ENCODE assay signal across 20 cellular contexts in the genomic region with DNA sequence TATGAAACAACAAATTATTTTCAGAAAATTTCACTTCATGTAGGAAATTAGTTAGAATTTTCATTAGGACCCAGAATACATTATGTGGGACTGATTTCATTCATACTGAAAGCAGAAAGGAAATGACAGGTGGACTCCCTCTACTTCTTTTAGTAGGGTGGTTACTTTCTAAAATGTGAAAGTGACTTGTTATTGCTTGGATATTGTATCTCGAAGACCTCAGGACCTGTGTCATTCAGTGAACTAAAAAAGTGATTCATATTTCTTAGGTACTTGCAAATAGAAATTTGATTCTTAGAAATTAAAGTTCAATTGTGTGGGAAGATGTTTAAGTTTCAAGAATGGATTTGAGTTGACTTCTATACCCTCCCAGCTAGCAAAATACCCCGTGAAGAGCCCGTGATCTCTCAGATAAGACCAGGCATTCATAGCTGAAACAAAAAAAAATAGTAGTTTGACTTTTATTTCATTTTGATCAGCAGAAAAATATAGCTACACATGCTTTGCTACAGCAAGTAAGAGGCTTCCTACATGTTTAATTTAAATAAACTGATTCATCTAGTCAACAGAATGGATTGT.
DNase-seq lines count a peak whose midpoint lies in the region; ATAC-seq lines count a peak whose summit lies in the region.
"Had no signal": no experiment of that assay in that cellular context is flagged by ENCODE, and none has a peak within 500 bp of the region (broad histone marks: within the 10 kb centered on the region; RNA-seq: fewer than 3 reads in every experiment).

No MANE protein-coding gene starts in this region.

- H3K9me3 Mint-ChIP-seq in T-helper 2 cell treated with Interferon-gamma antibody and Interleukin-4, amounts not matched to agents 5 μg/mL and 100 μg/mL, for 36 hours = peaks cover 6% of the 10 kb centered on the region
- H3K9me3 Mint-ChIP-seq in activated naive CD8-positive, alpha-beta T cell (ENCODE audit: low read depth) = no peaks in the 10 kb centered on the region
- no peaks in the 10 kb centered on the region for H3K9me3 Mint-ChIP-seq in stimulated activated effector memory CD8-positive, alpha-beta T cell treated with anti-CD3 and anti-CD28 coated beads, Interleukin-12 subunit alpha, Interleukin-12 subunit beta, amount 100 ng/mL, for 72 hours
- H3K9me3 Mint-ChIP-seq: activated CD4-positive, alpha-beta T cell treated with anti-CD3 and anti-CD28 coated beads, Interleukin-2, amount 10 ng/mL, durations not matched to agents 24 days and 14 days; natural killer cell had no signal

- peak; percentile 95 for ATAC-seq in stimulated activated effector memory CD8-positive, alpha-beta T cell treated with anti-CD3 and anti-CD28 coated beads, Interleukin-12 subunit alpha, Interleukin-12 subunit beta, amount 100 ng/mL, for 72 hours
- ATAC-seq in HG03432 (IDR thresholded peaks at IDR 0.05; ENCODE audit: unreplicated experiment) = no peak
- no peak for ATAC-seq in HG03025 (IDR thresholded peaks at IDR 0.05; ENCODE audit: low FRiP score, unreplicated experiment)
- ATAC-seq: lower lobe of right lung, natural killer cell had no signal

- H3K27me3 Mint-ChIP-seq in T-helper 2 cell treated with Interferon-gamma antibody and Interleukin-4, amounts not matched to agents 5 μg/mL and 100 μg/mL, for 36 hours (ENCODE audit: low read depth) = no peaks in the 10 kb centered on the region
- no peaks in the 10 kb centered on the region for H3K27me3 Mint-ChIP-seq in activated naive CD8-positive, alpha-beta T cell
- H3K27me3 Mint-ChIP-seq: activated CD4-positive, alpha-beta T cell treated with anti-CD3 and anti-CD28 coated beads, Interleukin-2, amount 10 ng/mL, durations not matched to agents 24 days and 14 days had no signal

- H3K4me3 Mint-ChIP-seq in T-helper 2 cell treated with Interferon-gamma antibody and Interleukin-4, amounts not matched to agents 5 μg/mL and 100 μg/mL, for 36 hours = peak overlapping the region; percentile 79
- H3K4me3 Mint-ChIP-seq in activated naive CD8-positive, alpha-beta T cell = peak overlapping the region; percentile 34
- H3K4me3 Mint-ChIP-seq in stimulated activated effector memory CD8-positive, alpha-beta T cell treated with anti-CD3 and anti-CD28 coated beads, Interleukin-12 subunit alpha, Interleukin-12 subunit beta, amount 100 ng/mL, for 72 hours = no peak overlapping the region
- H3K4me3 Mint-ChIP-seq: activated CD4-positive, alpha-beta T cell treated with anti-CD3 and anti-CD28 coated beads, Interleukin-2, amount 10 ng/mL, durations not matched to agents 24 days and 14 days; natural killer cell had no signal

- no peaks in the 10 kb centered on the region for H3K36me3 Mint-ChIP-seq in T-helper 2 cell treated with Interferon-gamma antibody and Interleukin-4, amounts not matched to agents 5 μg/mL and 100 μg/mL, for 36 hours (ENCODE audit: low read depth)
- H3K36me3 Mint-ChIP-seq in activated naive CD8-positive, alpha-beta T cell = peaks cover 4% of the 10 kb centered on the region
- H3K36me3 Mint-ChIP-seq in stimulated activated effector memory CD8-positive, alpha-beta T cell treated with anti-CD3 and anti-CD28 coated beads, Interleukin-12 subunit alpha, Interleukin-12 subunit beta, amount 100 ng/mL, for 72 hours = no peaks in the 10 kb centered on the region
- H3K36me3 Mint-ChIP-seq: natural killer cell had no signal

- H3K27ac Mint-ChIP-seq in T-helper 2 cell treated with Interferon-gamma antibody and Interleukin-4, amounts not matched to agents 5 μg/mL and 100 μg/mL, for 36 hours = peak overlapping the region; percentile 89
- H3K27ac Mint-ChIP-seq in activated naive CD8-positive, alpha-beta T cell = peak overlapping the region; percentile 87
- H3K27ac Mint-ChIP-seq in stimulated activated effector memory CD8-positive, alpha-beta T cell treated with anti-CD3 and anti-CD28 coated beads, Interleukin-12 subunit alpha, Interleukin-12 subunit beta, amount 100 ng/mL, for 72 hours = no peak overlapping the region
- H3K27ac Mint-ChIP-seq: activated CD4-positive, alpha-beta T cell treated with anti-CD3 and anti-CD28 coated beads, Interleukin-2, amount 10 ng/mL, durations not matched to agents 24 days and 14 days; natural killer cell had no signal

- peaks cover 19% of the 10 kb centered on the region for H3K4me1 Mint-ChIP-seq in T-helper 2 cell treated with Interferon-gamma antibody and Interleukin-4, amounts not matched to agents 5 μg/mL and 100 μg/mL, for 36 hours (ENCODE audit: low read depth)
- H3K4me1 Mint-ChIP-seq in activated naive CD8-positive, alpha-beta T cell (ENCODE audit: low read depth) = peaks cover 52% of the 10 kb centered on the region
- H3K4me1 Mint-ChIP-seq in stimulated activated effector memory CD8-positive, alpha-beta T cell treated with anti-CD3 and anti-CD28 coated beads, Interleukin-12 subunit alpha, Interleukin-12 subunit beta, amount 100 ng/mL, for 72 hours = no peaks in the 10 kb centered on the region
- H3K4me1 Mint-ChIP-seq: natural killer cell had no signal

- DNase-seq in activated T-cell treated with anti-CD3 and anti-CD28 coated beads for 48 hours (ENCODE audit: low read depth) = peak; percentile 21
- no peak for DNase-seq in activated T-cell treated with anti-CD3 and anti-CD28 coated beads, Interleukin-2, amount 50 U/mL, for 1 hour
- DNase-seq in T-helper 2 cell treated with Interferon-gamma antibody and Interleukin-4, amounts not matched to agents 5 μg/mL and 100 μg/mL, for 36 hours (ENCODE audit: low spot score) = peak; percentile 57
- DNase-seq in stimulated activated effector memory CD8-positive, alpha-beta T cell treated with anti-CD3 and anti-CD28 coated beads, Interleukin-12 subunit alpha, Interleukin-12 subunit beta, amount 100 ng/mL, for 72 hours (ENCODE audit: low spot score in 2 of 2) = no peak
- no peak for DNase-seq in HCEC 1CT
- DNase-seq: ACHN; activated CD4-positive, alpha-beta T cell treated with anti-CD3 and anti-CD28 coated beads, Interleukin-2, amount 10 ng/mL, durations not matched to agents 24 days and 14 days; BE2C; effector CD8-positive, alpha-beta T cell; hippocampal formation; lower lobe of right lung; natural killer cell; NCI-H1092; NCI-H1694; NCI-H446; occipital lobe; transverse colon had no signal

Comparison
In these comparisons a context has a peak if more than half of its experiments do, and no peak if none do; other contexts are left out.
1. DNase-seq: peak in activated T-cell treated with anti-CD3 and anti-CD28 coated beads for 48 hours (single experiment) and T-helper 2 cell treated with Interferon-gamma antibody and Interleukin-4, amounts not matched to agents 5 μg/mL and 100 μg/mL, for 36 hours (single experiment); none in activated T-cell treated with anti-CD3 and anti-CD28 coated beads, Interleukin-2, amount 50 U/mL, for 1 hour (single experiment), stimulated activated effector memory CD8-positive, alpha-beta T cell treated with anti-CD3 and anti-CD28 coated beads, Interleukin-12 subunit alpha, Interleukin-12 subunit beta, amount 100 ng/mL, for 72 hours (0 of 2) and HCEC 1CT (single experiment).